Comparison of ENCODE assay signal across 8 cellular contexts in the genomic region with DNA sequence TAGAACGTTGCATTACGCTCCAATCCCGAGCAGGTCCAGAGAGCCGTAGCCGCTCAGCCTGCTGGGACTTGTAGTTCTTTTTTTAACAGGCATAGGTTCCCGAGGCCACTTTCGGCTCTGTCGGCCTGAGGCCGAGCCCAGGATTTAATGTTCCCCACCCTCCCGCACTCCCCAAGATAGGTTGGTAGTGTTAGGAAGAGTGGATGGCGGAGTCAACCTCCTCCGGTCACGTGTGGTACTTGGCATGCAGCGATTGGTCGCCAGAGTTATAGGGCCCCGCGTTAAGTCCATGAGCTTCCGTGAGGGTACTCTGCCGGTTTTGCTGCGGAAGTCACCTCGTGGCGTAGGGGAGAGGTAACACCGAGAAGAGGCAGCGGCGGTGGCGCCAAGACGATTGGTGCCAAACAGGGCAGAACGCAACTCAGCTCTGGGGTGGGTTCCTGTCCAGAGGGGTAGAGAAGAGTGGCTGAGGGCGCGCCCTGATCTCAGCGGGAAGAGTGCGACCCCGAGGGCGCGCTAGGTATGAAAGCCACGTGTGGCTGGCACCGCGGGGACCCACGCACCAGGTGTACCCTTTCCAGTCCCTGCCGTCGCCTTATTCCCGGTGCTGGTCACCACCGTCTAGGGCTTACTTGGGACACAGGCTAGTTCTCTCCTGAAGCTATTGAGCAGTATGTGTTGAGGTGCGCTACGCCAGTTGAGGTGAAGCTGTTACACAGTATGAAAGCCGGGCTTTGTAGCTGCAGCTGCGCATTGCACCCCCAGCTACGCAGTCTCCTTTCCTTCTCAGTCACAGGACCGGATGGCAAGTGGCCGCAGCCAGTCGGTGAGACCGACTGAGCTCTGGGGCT.
DNase-seq lines count a peak whose midpoint lies in the region; ATAC-seq and TF ChIP-seq lines count a peak whose summit lies in the region.

No MANE protein-coding gene starts in this region.

- intact Hi-C loops in right cardiac atrium (cut with DNase I): no loop called here

- no peaks in the 10 kb centered on the region for H3K4me1 ChIP-seq in right cardiac atrium (ENCODE audit: control insufficient read depth, insufficient read depth, low read length)

- H3K27me3 ChIP-seq in right cardiac atrium (ENCODE audit: control insufficient read depth, insufficient read depth): no peaks in the 10 kb centered on the region

- no peak for TF ChIP-seq CTCF in omental fat pad (IDR thresholded peaks at IDR 0.05)

- no peaks in the 10 kb centered on the region for H3K9me3 ChIP-seq in right cardiac atrium (ENCODE audit: control insufficient read depth, low read length)

- DNase-seq in LHCN-M2 (ENCODE audit: low read depth): peak; percentile 93
- DNase-seq in activated CD8-positive, alpha-beta memory T cell treated with anti-CD3 and anti-CD28 coated beads, Interleukin-2, amount 50 U/mL, for 48 hours: peak; percentile 82
- peak in 1 of 3 donors; percentile 93 for DNase-seq in right cardiac atrium
- peak; percentile 60 to 76 (median 69) for DNase-seq in stimulated activated CD4-positive, alpha-beta T cell treated with anti-CD3 and anti-CD28 coated beads, TNF-alpha, amount 100 ng/mL, for 24 hours (ENCODE audit: low read depth in 3 of 3)
- DNase-seq in DMS53 treated with DMSO at 0.1 percent for 48 hours (lab: John Stamatoyannopoulos, UW; ENCODE audit: unreplicated experiment): no peak
- DNase-seq in omental fat pad (ENCODE audit: low spot score): no peak

- H3K27ac ChIP-seq in right cardiac atrium (ENCODE audit: low read length): peak overlapping the region; percentile 93

- WGBS in right cardiac atrium: under 1% methylated on average over 52 of the region's 52 CpGs

- ATAC-seq in GM19372 (IDR thresholded peaks at IDR 0.05; ENCODE audit: low read depth, unreplicated experiment) (peak; percentile 57), right cardiac atrium (peak in 1 of 2 donors; percentile 99), GM21526 (IDR thresholded peaks at IDR 0.05; ENCODE audit: low FRiP score, unreplicated experiment) (no peak), omental fat pad (ENCODE audit: low FRiP score) (no peak)

- peak overlapping the region; percentile 67 for H3K4me3 ChIP-seq in right cardiac atrium (ENCODE audit: low read length)

Comparison
In these comparisons a context has a peak if more than half of its experiments do, and no peak if none do; other contexts are left out.
1. DNase-seq: peak in LHCN-M2 (single experiment), activated CD8-positive, alpha-beta memory T cell treated with anti-CD3 and anti-CD28 coated beads, Interleukin-2, amount 50 U/mL, for 48 hours (single experiment) and stimulated activated CD4-positive, alpha-beta T cell treated with anti-CD3 and anti-CD28 coated beads, TNF-alpha, amount 100 ng/mL, for 24 hours (3 of 3); none in DMS53 treated with DMSO at 0.1 percent for 48 hours (single experiment) and omental fat pad (single experiment).